8 cellular contexts compared by ENCODE assay signal in genomic region chr5:127290019-127290945, GRCh38. TPM values are rescaled to one million over a fixed set of nuclear protein-coding genes. Genes with fewer than 3 reads are reported as not detected.
DNase-seq lines count a peak whose midpoint lies in the region; ATAC-seq and TF ChIP-seq lines count a peak whose summit lies in the region.

MEGF10 (plus strand) TSS chr5:127290796; CDS start chr5:127331309, 40,513 bp downstream.

- CTCF ChIA-PET in CD4-positive, alpha-beta T cell (lab: Charles Lee), result no interaction called here

- H3K27me3 ChIP-seq in CD4-positive, alpha-beta T cell (ENCODE audit: control insufficient read depth, insufficient read depth, low read length), result peaks cover 60% of the 10 kb centered on the region
- H3K27me3 ChIP-seq in endodermal cell (ENCODE audit: control insufficient read depth, insufficient read depth, low read length, poor library complexity, severe bottlenecking) (no peaks in the 10 kb centered on the region), mesenchymal stem cell (ENCODE audit: control insufficient read depth in 1 of 2, insufficient read depth in 1 of 2, low read length in 2 of 2) (peaks cover 0 to 24% of the 10 kb centered on the region in 2 experiments)

- no peak within 1 kb of the TSS for H3K23ac ChIP-seq in mesenchymal stem cell (ENCODE audit: low read length in 2 of 2)

- peaks cover 86% of the 10 kb centered on the region for H3K27me3 Mint-ChIP-seq in CD4-positive, alpha-beta T cell
- H3K27me3 Mint-ChIP-seq in endodermal cell (ENCODE audit: insufficient read depth), result no peaks in the 10 kb centered on the region
- peaks cover 40% of the 10 kb centered on the region for H3K27me3 Mint-ChIP-seq in type B pancreatic cell

- no peak within 1 kb of the TSS for H3K27ac ChIP-seq in CD4-positive, alpha-beta T cell (ENCODE audit: low read depth, low read length)
- no peak within 1 kb of the TSS for H3K27ac ChIP-seq in endodermal cell (ENCODE audit: low read depth, low read length)
- H3K27ac ChIP-seq in mesenchymal stem cell (ENCODE audit: low read length, poor library complexity, severe bottlenecking), result no peak within 1 kb of the TSS

- no peak for DNase-seq in CD4-positive, alpha-beta T cell
- peak; percentile 67 for DNase-seq in RPMI7951 (ENCODE audit: low read depth)
- DNase-seq in endodermal cell, result peak; percentile 93
- peak; percentile 46 for DNase-seq in mesenchymal stem cell
- DNase-seq in type B pancreatic cell (ENCODE audit: extremely low spot score, unreplicated experiment), result peak; percentile 82
- no peak for DNase-seq in Kasumi-1 (lab: John Stamatoyannopoulos, UW)

- H4K8ac ChIP-seq in mesenchymal stem cell (ENCODE audit: low read length), result no peak within 1 kb of the TSS

- no peak within 1 kb of the TSS for H2BK5ac ChIP-seq in mesenchymal stem cell (ENCODE audit: low read depth, low read length, poor library complexity, severe bottlenecking)

- no peak within 1 kb of the TSS for H3K4ac ChIP-seq in mesenchymal stem cell (ENCODE audit: low read depth in 1 of 2, low read length in 2 of 2)

- no peak within 1 kb of the TSS for H2AK5ac ChIP-seq in mesenchymal stem cell (ENCODE audit: low read length, severe bottlenecking)

- no peak within 1 kb of the TSS for H3K4me3 Mint-ChIP-seq in CD4-positive, alpha-beta T cell
- H3K4me3 Mint-ChIP-seq in endodermal cell, result peak within 1 kb of the TSS; percentile 81
- peak within 1 kb of the TSS; percentile 92 for H3K4me3 Mint-ChIP-seq in type B pancreatic cell

- peaks cover 8% of the 10 kb centered on the region for H3K4me1 Mint-ChIP-seq in CD4-positive, alpha-beta T cell (ENCODE audit: low read depth)
- H3K4me1 Mint-ChIP-seq in endodermal cell (peaks cover 26% of the 10 kb centered on the region), type B pancreatic cell (ENCODE audit: unreplicated experiment) (peaks cover 12% of the 10 kb centered on the region)

- H3K14ac ChIP-seq in mesenchymal stem cell (ENCODE audit: low read length in 2 of 2), result no peak within 1 kb of the TSS

- H3K79me1 ChIP-seq in mesenchymal stem cell (replicated peaks; ENCODE audit: low read length, poor library complexity, severe bottlenecking), result no peaks in the 10 kb centered on the region

- TF ChIP-seq CTCF in CD4-positive, alpha-beta T cell (IDR thresholded peaks at IDR 0.05), result peak; percentile 19
- peak; percentile 84 for TF ChIP-seq CTCF in endodermal cell (conservative IDR thresholded peaks at IDR 0.05)
- peak; percentile 86 for TF ChIP-seq CTCF in type B pancreatic cell (conservative IDR thresholded peaks at IDR 0.05)

- peaks cover 6% of the 10 kb centered on the region for H3K9me3 ChIP-seq in CD4-positive, alpha-beta T cell (ENCODE audit: control insufficient read depth, low read length)
- peaks cover 20% of the 10 kb centered on the region for H3K9me3 ChIP-seq in endodermal cell (ENCODE audit: control insufficient read depth, low read length)
- H3K9me3 ChIP-seq in mesenchymal stem cell (ENCODE audit: control insufficient read depth, low read length), result peaks cover 5% of the 10 kb centered on the region

- H3K36me3 Mint-ChIP-seq in CD4-positive, alpha-beta T cell (ENCODE audit: low read depth), result no peaks in the 10 kb centered on the region
- H3K36me3 Mint-ChIP-seq in endodermal cell (ENCODE audit: low read depth) (no peaks in the 10 kb centered on the region), type B pancreatic cell (no peaks in the 10 kb centered on the region)

- POLR2A ChIA-PET in CD4-positive, alpha-beta T cell (lab: Charles Lee), result no interaction called here

- no peak within 1 kb of the TSS for H4K91ac ChIP-seq in mesenchymal stem cell (ENCODE audit: low read length)

- H3K4me1 ChIP-seq in endodermal cell (ENCODE audit: control insufficient read depth, insufficient read depth, low read length), result no peaks in the 10 kb centered on the region
- peaks cover 8% of the 10 kb centered on the region for H3K4me1 ChIP-seq in mesenchymal stem cell (ENCODE audit: control insufficient read depth, insufficient read depth, low read depth, low read length)

- H3K4me3 ChIP-seq in endodermal cell (ENCODE audit: low read length) (peak within 1 kb of the TSS; percentile 93), mesenchymal stem cell (ENCODE audit: insufficient read depth in 1 of 2, low read depth in 1 of 2, low read length in 2 of 2) (peak within 1 kb of the TSS; percentile 71 to 77)

- H2BK15ac ChIP-seq in mesenchymal stem cell (ENCODE audit: low read depth, poor library complexity, severe bottlenecking), result no peak within 1 kb of the TSS

- 2 to 5% methylated on average over 13 to 61 of the region's 61 CpGs for WGBS in endodermal cell (ENCODE audit: insufficient coverage in 1 of 2, insufficient read length in 1 of 2), 2 experiments
- under 1% methylated on average over 61 of the region's 61 CpGs for WGBS in mesenchymal stem cell

- no peak for ATAC-seq in CD4-positive, alpha-beta T cell (ENCODE audit: poor library complexity)
- ATAC-seq in GM21786 (IDR thresholded peaks at IDR 0.05; ENCODE audit: unreplicated experiment) (peak; percentile 69), HG03135 (IDR thresholded peaks at IDR 0.05; ENCODE audit: unreplicated experiment) (no peak)

- no peak within 1 kb of the TSS for H2BK12ac ChIP-seq in mesenchymal stem cell (ENCODE audit: low read length in 2 of 2)

- intact Hi-C loops in CD4-positive, alpha-beta T cell (cut with DNase I, micrococcal nuclease), result no loop called here

- peak within 1 kb of the TSS; percentile 29 for H2AFZ ChIP-seq in mesenchymal stem cell (ENCODE audit: low read depth, low read length)

- peak within 1 kb of the TSS; percentile 60 for H3K9ac ChIP-seq in endodermal cell (ENCODE audit: extremely low read depth, low read length, poor library complexity, severe bottlenecking)
- H3K9ac ChIP-seq in mesenchymal stem cell (ENCODE audit: low read length), result peak within 1 kb of the TSS; percentile 6

- H3K36me3 ChIP-seq in endodermal cell (ENCODE audit: control insufficient read depth, insufficient read depth, low read length), result no peaks in the 10 kb centered on the region
- H3K36me3 ChIP-seq in mesenchymal stem cell (ENCODE audit: control insufficient read depth in 1 of 2, insufficient read depth in 2 of 2, low read depth in 1 of 2, low read length in 2 of 2), result no peaks in the 10 kb centered on the region

- H3K27ac Mint-ChIP-seq in CD4-positive, alpha-beta T cell, result no peak within 1 kb of the TSS
- peak within 1 kb of the TSS; percentile 88 for H3K27ac Mint-ChIP-seq in endodermal cell
- H3K27ac Mint-ChIP-seq in type B pancreatic cell, result no peak within 1 kb of the TSS

- H3K18ac ChIP-seq in mesenchymal stem cell (ENCODE audit: low read depth in 1 of 2, low read length in 2 of 2), result peak within 1 kb of the TSS in 1 of 2 experiments; percentile 19

- H2BK120ac ChIP-seq in mesenchymal stem cell (ENCODE audit: low read depth, low read length), result no peak within 1 kb of the TSS

- H3K9me3 Mint-ChIP-seq in CD4-positive, alpha-beta T cell, result peaks cover 7% of the 10 kb centered on the region
- H3K9me3 Mint-ChIP-seq in endodermal cell (peaks cover 13% of the 10 kb centered on the region), type B pancreatic cell (no peaks in the 10 kb centered on the region)

- peak within 1 kb of the TSS; percentile 84 for H3K4me2 ChIP-seq in mesenchymal stem cell (ENCODE audit: low read length, poor library complexity, severe bottlenecking)

RNA-seq across cellular contexts. Expression of gene MEGF10, which starts in this region (rescaled TPM):
- not detected for total RNA-seq in CD4-positive, alpha-beta T cell
- total RNA-seq in RPMI7951 (2014; rRNA removed; shearing (Covaris generic)), result 9.7 and 13.7 TPM in 2 replicates
- total RNA-seq in endodermal cell (10 to 100 TPM; 12.7 to 17.7 TPM), type B pancreatic cell (ENCODE audit: low replicate concordance) (1.2 and 13.3 TPM in 2 replicates)
- 17.1 TPM for polyA plus RNA-seq in endodermal cell (2013, experiment 1 of 2)
- polyA plus RNA-seq in endodermal cell (2013, experiment 2 of 2), result 14.4 TPM
- polyA plus RNA-seq in mesenchymal stem cell (2013, experiment 1 of 2), result 0.03 TPM
- 0.04 TPM for polyA plus RNA-seq in mesenchymal stem cell (2013, experiment 2 of 2)

Comparison
In these comparisons a context has a peak if more than half of its experiments do, and no peak if none do; other contexts are left out.
1. DNase-seq: peak in RPMI7951 (single experiment), endodermal cell (single experiment), mesenchymal stem cell (single experiment) and type B pancreatic cell (single experiment); none in CD4-positive, alpha-beta T cell (0 of 10) and Kasumi-1 (0 of 2).
2. CTCF ChIP-seq: peak in every context shown above with its lines; median percentile 86 in type B pancreatic cell; 84 in endodermal cell; 19 in CD4-positive, alpha-beta T cell.